Comparison of ENCODE assay signal across 1 cellular context in the genomic region with DNA sequence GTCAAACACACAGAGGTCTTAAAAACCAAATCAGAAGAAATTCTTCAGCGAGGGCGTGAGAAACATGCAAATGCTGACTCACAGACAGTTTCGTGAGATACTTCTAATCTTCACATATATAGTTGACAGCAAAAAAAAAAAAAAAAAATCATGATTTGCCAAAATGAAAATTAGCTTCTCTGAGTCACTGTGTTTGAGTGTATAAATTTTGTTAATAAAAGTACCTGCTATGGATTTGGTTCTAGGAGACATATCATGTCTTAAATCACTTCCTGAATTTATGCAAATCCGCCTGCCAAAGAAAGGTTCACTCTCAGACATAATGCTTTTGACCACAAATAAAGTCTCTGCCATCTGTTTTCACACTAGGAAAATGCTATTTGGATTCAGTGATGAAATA.
TF ChIP-seq lines count a peak whose summit lies in the region.

No MANE protein-coding gene starts in this region.

TF ChIP-seq in GM12878, 131 proteins besides CTCF, POLR2A, EP300 and RAD21 (continued from another document):
- TF ChIP-seq, protein P1, sequence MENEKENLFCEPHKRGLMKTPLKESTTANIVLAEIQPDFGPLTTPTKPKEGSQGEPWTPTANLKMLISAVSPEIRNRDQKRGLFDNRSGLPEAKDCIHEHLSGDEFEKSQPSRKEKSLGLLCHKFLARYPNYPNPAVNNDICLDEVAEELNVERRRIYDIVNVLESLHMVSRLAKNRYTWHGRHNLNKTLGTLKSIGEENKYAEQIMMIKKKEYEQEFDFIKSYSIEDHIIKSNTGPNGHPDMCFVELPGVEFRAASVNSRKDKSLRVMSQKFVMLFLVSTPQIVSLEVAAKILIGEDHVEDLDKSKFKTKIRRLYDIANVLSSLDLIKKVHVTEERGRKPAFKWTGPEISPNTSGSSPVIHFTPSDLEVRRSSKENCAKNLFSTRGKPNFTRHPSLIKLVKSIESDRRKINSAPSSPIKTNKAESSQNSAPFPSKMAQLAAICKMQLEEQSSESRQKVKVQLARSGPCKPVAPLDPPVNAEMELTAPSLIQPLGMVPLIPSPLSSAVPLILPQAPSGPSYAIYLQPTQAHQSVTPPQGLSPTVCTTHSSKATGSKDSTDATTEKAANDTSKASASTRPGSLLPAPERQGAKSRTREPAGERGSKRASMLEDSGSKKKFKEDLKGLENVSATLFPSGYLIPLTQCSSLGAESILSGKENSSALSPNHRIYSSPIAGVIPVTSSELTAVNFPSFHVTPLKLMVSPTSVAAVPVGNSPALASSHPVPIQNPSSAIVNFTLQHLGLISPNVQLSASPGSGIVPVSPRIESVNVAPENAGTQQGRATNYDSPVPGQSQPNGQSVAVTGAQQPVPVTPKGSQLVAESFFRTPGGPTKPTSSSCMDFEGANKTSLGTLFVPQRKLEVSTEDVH (IDR thresholded peaks at IDR 0.05; ENCODE audit: low read depth, partially characterized antibody) = no peak
- TF ChIP-seq NFXL1 (IDR thresholded peaks at IDR 0.05; ENCODE audit: borderline replicate concordance) (no peak), ZNF24 (IDR thresholded peaks at IDR 0.05) (peak; percentile 31; the same call in 1 of the 2 replicates), ZNF384 (IDR thresholded peaks at IDR 0.05; ENCODE audit: borderline replicate concordance, low read depth, low read length) (peak; percentile 86), CBX5 (IDR thresholded peaks at IDR 0.05; ENCODE audit: low read depth) (peak; percentile 59; the same call in 1 of the 2 replicates), BACH1 (IDR thresholded peaks at IDR 0.05; ENCODE audit: borderline replicate concordance) (no peak), RUNX3 (IDR thresholded peaks at IDR 0.05; ENCODE audit: low read length) (peak; percentile 78), ATF7 (IDR thresholded peaks at IDR 0.05; ENCODE audit: low read depth) (peak; percentile 62; the same call in 1 of the 2 replicates), IKZF2 (IDR thresholded peaks at IDR 0.05) (peak in 1 of 2 experiments; percentile 59; a peak in 2 of 4 replicates), MYC (IDR thresholded peaks at IDR 0.05; ENCODE audit: insufficient read depth, insufficient read length, insufficient replicate concordance, low read length, severe bottlenecking) (no peak), MYB (IDR thresholded peaks at IDR 0.05; ENCODE audit: borderline replicate concordance, low read depth, low read length) (no peak), ZNF622 (IDR thresholded peaks at IDR 0.05) (no peak), JUNB (IDR thresholded peaks at IDR 0.05) (0 out of 2 replicates have a peak, but pooled peaks have one; percentile 36), PML (IDR thresholded peaks at IDR 0.05; ENCODE audit: low read length) (0 out of 2 replicates have a peak, but pooled peaks have one; percentile 42), IRF4 (IDR thresholded peaks at IDR 0.05; ENCODE audit: low read depth, low read length) (no peak), MXI1 (IDR thresholded peaks at IDR 0.05; ENCODE audit: low read depth, low read length) (no peak), MTA2 (IDR thresholded peaks at IDR 0.05; ENCODE audit: low read depth) (peak; percentile 60), NFIC (IDR thresholded peaks at IDR 0.05; ENCODE audit: low read depth, low read length) (peak; percentile 58; the same call in 1 of the 2 replicates), CEBPB (IDR thresholded peaks at IDR 0.05; ENCODE audit: borderline replicate concordance in 1 of 2, low read depth in 2 of 2, low read length in 2 of 2) (0 out of 4 replicates have a peak, but pooled peaks of 1 of the 2 experiments have one; percentile 23), STAT3 (IDR thresholded peaks at IDR 0.05; ENCODE audit: low read depth, low read length) (0 out of 2 replicates have a peak, but pooled peaks have one; percentile 33)
- TF ChIP-seq, protein P2, sequence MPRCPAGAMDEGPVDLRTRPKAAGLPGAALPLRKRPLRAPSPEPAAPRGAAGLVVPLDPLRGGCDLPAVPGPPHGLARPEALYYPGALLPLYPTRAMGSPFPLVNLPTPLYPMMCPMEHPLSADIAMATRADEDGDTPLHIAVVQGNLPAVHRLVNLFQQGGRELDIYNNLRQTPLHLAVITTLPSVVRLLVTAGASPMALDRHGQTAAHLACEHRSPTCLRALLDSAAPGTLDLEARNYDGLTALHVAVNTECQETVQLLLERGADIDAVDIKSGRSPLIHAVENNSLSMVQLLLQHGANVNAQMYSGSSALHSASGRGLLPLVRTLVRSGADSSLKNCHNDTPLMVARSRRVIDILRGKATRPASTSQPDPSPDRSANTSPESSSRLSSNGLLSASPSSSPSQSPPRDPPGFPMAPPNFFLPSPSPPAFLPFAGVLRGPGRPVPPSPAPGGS (IDR thresholded peaks at IDR 0.05; ENCODE audit: borderline replicate concordance, insufficient read depth, low read depth, low read length, poor library complexity, severe bottlenecking) = peak; percentile 30
- TF ChIP-seq, protein P3, sequence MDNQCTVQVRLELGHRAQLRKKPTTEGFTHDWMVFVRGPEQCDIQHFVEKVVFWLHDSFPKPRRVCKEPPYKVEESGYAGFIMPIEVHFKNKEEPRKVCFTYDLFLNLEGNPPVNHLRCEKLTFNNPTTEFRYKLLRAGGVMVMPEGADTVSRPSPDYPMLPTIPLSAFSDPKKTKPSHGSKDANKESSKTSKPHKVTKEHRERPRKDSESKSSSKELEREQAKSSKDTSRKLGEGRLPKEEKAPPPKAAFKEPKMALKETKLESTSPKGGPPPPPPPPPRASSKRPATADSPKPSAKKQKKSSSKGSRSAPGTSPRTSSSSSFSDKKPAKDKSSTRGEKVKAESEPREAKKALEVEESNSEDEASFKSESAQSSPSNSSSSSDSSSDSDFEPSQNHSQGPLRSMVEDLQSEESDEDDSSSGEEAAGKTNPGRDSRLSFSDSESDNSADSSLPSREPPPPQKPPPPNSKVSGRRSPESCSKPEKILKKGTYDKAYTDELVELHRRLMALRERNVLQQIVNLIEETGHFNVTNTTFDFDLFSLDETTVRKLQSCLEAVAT (IDR thresholded peaks at IDR 0.05) = no peak
- TF ChIP-seq, protein P4, sequence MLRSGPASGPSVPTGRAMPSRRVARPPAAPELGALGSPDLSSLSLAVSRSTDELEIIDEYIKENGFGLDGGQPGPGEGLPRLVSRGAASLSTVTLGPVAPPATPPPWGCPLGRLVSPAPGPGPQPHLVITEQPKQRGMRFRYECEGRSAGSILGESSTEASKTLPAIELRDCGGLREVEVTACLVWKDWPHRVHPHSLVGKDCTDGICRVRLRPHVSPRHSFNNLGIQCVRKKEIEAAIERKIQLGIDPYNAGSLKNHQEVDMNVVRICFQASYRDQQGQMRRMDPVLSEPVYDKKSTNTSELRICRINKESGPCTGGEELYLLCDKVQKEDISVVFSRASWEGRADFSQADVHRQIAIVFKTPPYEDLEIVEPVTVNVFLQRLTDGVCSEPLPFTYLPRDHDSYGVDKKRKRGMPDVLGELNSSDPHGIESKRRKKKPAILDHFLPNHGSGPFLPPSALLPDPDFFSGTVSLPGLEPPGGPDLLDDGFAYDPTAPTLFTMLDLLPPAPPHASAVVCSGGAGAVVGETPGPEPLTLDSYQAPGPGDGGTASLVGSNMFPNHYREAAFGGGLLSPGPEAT (IDR thresholded peaks at IDR 0.05; ENCODE audit: low read depth) = peak; percentile 51; the same call in 1 of the 2 replicates
- TF ChIP-seq, protein P5, sequence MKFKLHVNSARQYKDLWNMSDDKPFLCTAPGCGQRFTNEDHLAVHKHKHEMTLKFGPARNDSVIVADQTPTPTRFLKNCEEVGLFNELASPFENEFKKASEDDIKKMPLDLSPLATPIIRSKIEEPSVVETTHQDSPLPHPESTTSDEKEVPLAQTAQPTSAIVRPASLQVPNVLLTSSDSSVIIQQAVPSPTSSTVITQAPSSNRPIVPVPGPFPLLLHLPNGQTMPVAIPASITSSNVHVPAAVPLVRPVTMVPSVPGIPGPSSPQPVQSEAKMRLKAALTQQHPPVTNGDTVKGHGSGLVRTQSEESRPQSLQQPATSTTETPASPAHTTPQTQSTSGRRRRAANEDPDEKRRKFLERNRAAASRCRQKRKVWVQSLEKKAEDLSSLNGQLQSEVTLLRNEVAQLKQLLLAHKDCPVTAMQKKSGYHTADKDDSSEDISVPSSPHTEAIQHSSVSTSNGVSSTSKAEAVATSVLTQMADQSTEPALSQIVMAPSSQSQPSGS (IDR thresholded peaks at IDR 0.05; ENCODE audit: low read length) = peak; percentile 82
- TF ChIP-seq, protein P6, sequence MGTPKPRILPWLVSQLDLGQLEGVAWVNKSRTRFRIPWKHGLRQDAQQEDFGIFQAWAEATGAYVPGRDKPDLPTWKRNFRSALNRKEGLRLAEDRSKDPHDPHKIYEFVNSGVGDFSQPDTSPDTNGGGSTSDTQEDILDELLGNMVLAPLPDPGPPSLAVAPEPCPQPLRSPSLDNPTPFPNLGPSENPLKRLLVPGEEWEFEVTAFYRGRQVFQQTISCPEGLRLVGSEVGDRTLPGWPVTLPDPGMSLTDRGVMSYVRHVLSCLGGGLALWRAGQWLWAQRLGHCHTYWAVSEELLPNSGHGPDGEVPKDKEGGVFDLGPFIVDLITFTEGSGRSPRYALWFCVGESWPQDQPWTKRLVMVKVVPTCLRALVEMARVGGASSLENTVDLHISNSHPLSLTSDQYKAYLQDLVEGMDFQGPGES (IDR thresholded peaks at IDR 0.05) = no peak
- TF ChIP-seq, protein P7, sequence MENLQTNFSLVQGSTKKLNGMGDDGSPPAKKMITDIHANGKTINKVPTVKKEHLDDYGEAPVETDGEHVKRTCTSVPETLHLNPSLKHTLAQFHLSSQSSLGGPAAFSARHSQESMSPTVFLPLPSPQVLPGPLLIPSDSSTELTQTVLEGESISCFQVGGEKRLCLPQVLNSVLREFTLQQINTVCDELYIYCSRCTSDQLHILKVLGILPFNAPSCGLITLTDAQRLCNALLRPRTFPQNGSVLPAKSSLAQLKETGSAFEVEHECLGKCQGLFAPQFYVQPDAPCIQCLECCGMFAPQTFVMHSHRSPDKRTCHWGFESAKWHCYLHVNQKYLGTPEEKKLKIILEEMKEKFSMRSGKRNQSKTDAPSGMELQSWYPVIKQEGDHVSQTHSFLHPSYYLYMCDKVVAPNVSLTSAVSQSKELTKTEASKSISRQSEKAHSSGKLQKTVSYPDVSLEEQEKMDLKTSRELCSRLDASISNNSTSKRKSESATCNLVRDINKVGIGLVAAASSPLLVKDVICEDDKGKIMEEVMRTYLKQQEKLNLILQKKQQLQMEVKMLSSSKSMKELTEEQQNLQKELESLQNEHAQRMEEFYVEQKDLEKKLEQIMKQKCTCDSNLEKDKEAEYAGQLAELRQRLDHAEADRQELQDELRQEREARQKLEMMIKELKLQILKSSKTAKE (IDR thresholded peaks at IDR 0.05; ENCODE audit: low read depth, poor library complexity, severe bottlenecking) = peak; percentile 80
TF ChIP-seq in GM12878: peak in this region for 19.
